Comparison of ENCODE assay signal across 1 cellular context in the genomic region with DNA sequence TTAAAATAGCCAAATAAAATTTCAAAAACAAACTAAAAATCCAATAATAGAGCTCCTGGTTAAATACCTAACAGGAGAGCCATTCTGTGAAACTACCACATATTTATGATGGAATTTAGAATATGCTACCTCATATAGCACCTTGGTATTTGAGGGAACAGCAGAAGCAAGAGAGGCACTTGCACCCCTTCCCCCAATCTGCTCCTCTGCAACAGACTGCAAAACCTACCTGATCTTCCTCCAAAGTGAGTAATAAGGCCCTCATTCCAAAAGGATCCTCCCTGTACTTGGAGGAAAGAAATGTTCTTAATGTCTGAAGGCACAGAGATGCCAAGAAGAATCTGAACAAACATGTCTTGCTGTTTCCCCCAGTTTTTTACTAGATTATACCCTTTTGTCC.
TF ChIP-seq lines count a peak whose summit lies in the region.

No MANE protein-coding gene starts in this region.

TF ChIP-seq in H1, 55 proteins besides CTCF, POLR2A, EP300 and RAD21:
- TF ChIP-seq HDAC6 (IDR thresholded peaks at IDR 0.05; ENCODE audit: low read depth, low read length) = no peak
- no peak for TF ChIP-seq SRF (IDR thresholded peaks at IDR 0.05; ENCODE audit: low read depth, low read length)
- no peak for TF ChIP-seq KDM1A (IDR thresholded peaks at IDR 0.05; ENCODE audit: borderline replicate concordance, low read length)
- no peak for TF ChIP-seq KDM4A (IDR thresholded peaks at IDR 0.05; ENCODE audit: low read depth, low read length, severe bottlenecking)
- no peak for TF ChIP-seq HDAC2 (IDR thresholded peaks at IDR 0.05; ENCODE audit: borderline replicate concordance in 1 of 2, low read depth in 2 of 2, low read length in 2 of 2)
- TF ChIP-seq BCL11A (IDR thresholded peaks at IDR 0.05; ENCODE audit: low read depth in 2 of 2, low read length in 2 of 2) = no peak
- TF ChIP-seq, protein P1, sequence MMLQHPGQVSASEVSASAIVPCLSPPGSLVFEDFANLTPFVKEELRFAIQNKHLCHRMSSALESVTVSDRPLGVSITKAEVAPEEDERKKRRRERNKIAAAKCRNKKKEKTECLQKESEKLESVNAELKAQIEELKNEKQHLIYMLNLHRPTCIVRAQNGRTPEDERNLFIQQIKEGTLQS (IDR thresholded peaks at IDR 0.05; ENCODE audit: insufficient read depth, low read depth, low read length) = no peak
- no peak for TF ChIP-seq KDM5A (IDR thresholded peaks at IDR 0.05; ENCODE audit: low read length)
